ENCODE assay signal across 7 cellular contexts in the genomic region with DNA sequence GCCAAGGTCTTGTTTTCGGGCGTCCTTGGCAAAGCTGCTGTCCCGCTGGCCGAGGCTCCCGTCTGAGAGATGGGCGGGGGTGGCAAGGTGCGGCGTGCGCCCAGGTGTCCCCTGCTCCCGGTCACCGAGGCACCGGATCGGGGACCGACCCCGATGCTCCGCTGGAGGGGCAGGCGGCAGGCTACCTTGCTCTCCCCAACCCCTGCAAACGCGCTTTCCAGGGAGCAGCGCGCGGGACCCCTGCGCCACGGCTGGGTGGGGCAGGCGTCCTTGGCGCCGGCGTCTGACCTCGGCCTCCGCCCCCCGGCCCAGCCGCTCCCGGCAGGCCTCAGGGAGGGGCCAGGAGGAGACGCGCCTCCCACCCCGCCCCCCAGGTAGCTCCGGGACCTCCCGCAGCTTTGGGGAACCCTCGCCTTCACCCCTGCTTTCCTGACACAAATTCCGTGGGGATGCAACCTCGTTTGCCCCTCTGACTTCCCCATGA. TPM values are rescaled to one million over a fixed set of nuclear protein-coding genes. Genes with fewer than 3 reads are reported as not detected.
DNase-seq lines count a peak whose midpoint lies in the region; ATAC-seq, FAIRE-seq and TF ChIP-seq lines count a peak whose summit lies in the region.

No MANE protein-coding gene starts in this region.

- 1 to 2% methylated on average over 38 to 41 of the region's 41 CpGs for WGBS in pancreas, 2 donors

- TF ChIP-seq CTCF in RWPE2 (IDR thresholded peaks at IDR 0.05; ENCODE audit: poor library complexity, severe bottlenecking) (no peak), pancreas (IDR thresholded peaks at IDR 0.05) (no peak)

- H3K4me3 ChIP-seq in RWPE2 (ENCODE audit: severe bottlenecking): peak overlapping the region; percentile 40
- H3K4me3 ChIP-seq in pancreas: peak overlapping the region; percentile 24 to 56 (median 38)

- no peaks in the 10 kb centered on the region for H3K9me3 ChIP-seq in RWPE2 (ENCODE audit: severe bottlenecking)
- H3K9me3 ChIP-seq in pancreas: no peaks in the 10 kb centered on the region

- peak overlapping the region; percentile 18 for H3K27ac ChIP-seq in RWPE2 (ENCODE audit: poor library complexity, severe bottlenecking)
- H3K27ac ChIP-seq in epithelial cell of prostate: peak overlapping the region; percentile 49
- no peak overlapping the region for H3K27ac ChIP-seq in pancreas

- H3K4me1 ChIP-seq in RWPE2 (ENCODE audit: insufficient read depth, poor library complexity, severe bottlenecking): peaks cover 3% of the 10 kb centered on the region
- peaks cover 0 to 10% (median 0%) of the 10 kb centered on the region in 3 donors for H3K4me1 ChIP-seq in pancreas

- DNase-seq in RWPE2 (ENCODE audit: low spot score): no peak
- no peak for DNase-seq in epithelial cell of prostate (ENCODE audit: low read depth, low spot score)
- peak in 1 of 6 donors; percentile 42 for DNase-seq in pancreas
- DNase-seq in SIG-M5 (lab: John Stamatoyannopoulos, UW): no peak
- no peak for DNase-seq in anterior cingulate cortex (lab: John Stamatoyannopoulos, UW)

- no peaks in the 10 kb centered on the region for H3K27me3 ChIP-seq in RWPE2 (ENCODE audit: insufficient read depth, poor library complexity, severe bottlenecking)
- H3K27me3 ChIP-seq in pancreas: no peaks in the 10 kb centered on the region

- peak; percentile 25 for ATAC-seq in GM21717 (IDR thresholded peaks at IDR 0.05; ENCODE audit: unreplicated experiment)
- ATAC-seq in RWPE2 (ENCODE audit: low read depth): 0 out of 3 replicates have a peak, but pooled peaks have one; percentile 11
- ATAC-seq in pancreas: peak in 3 of 4 donors; percentile 13 to 36 (median 13)
- no peak for ATAC-seq in GM19452 (IDR thresholded peaks at IDR 0.05; ENCODE audit: unreplicated experiment)

- no peaks in the 10 kb centered on the region for H3K36me3 ChIP-seq in RWPE2 (ENCODE audit: low read depth)
- H3K36me3 ChIP-seq in pancreas: no peaks in the 10 kb centered on the region

- intact Hi-C loops in pancreas (cut with DNase I): no loop called here

- FAIRE-seq in pancreas (lab: Jason Lieb, UNC): no peak

RNA-seq across cellular contexts. Expression of a gene that starts 0.6 kb away (rescaled TPM):
- total RNA-seq in pancreas: 1 to 10 TPM in 1 of 6 donors, under 1 TPM in 5; 0.23 to 1.1 (median 0.47) TPM
- 1 to 10 TPM in 1 of 2 donors, under 1 TPM in 1; 0.75 to 1.1 TPM for polyA plus RNA-seq in pancreas

RNA-seq across cellular contexts. Expression of a gene that starts 16.9 kb away (rescaled TPM):
- 10 to 100 TPM; 12.1 to 21.7 (median 17.4) TPM for total RNA-seq in pancreas
- 10 to 100 TPM; 26.4 to 29.8 TPM for polyA plus RNA-seq in pancreas

RNA-seq across cellular contexts. Expression of a gene that starts 39.8 kb away (rescaled TPM):
- 10 to 100 TPM; 34.6 to 65.6 (median 53.9) TPM for total RNA-seq in pancreas
- polyA plus RNA-seq in pancreas: 10 to 100 TPM; 50.7 to 84.7 TPM

Comparison
In these comparisons a context has a peak if more than half of its experiments do, and no peak if none do; other contexts are left out.
1. H3K27ac ChIP-seq: peak in RWPE2 (single experiment) and epithelial cell of prostate (single experiment); none in pancreas (0 of 4).